In the genomic region with DNA sequence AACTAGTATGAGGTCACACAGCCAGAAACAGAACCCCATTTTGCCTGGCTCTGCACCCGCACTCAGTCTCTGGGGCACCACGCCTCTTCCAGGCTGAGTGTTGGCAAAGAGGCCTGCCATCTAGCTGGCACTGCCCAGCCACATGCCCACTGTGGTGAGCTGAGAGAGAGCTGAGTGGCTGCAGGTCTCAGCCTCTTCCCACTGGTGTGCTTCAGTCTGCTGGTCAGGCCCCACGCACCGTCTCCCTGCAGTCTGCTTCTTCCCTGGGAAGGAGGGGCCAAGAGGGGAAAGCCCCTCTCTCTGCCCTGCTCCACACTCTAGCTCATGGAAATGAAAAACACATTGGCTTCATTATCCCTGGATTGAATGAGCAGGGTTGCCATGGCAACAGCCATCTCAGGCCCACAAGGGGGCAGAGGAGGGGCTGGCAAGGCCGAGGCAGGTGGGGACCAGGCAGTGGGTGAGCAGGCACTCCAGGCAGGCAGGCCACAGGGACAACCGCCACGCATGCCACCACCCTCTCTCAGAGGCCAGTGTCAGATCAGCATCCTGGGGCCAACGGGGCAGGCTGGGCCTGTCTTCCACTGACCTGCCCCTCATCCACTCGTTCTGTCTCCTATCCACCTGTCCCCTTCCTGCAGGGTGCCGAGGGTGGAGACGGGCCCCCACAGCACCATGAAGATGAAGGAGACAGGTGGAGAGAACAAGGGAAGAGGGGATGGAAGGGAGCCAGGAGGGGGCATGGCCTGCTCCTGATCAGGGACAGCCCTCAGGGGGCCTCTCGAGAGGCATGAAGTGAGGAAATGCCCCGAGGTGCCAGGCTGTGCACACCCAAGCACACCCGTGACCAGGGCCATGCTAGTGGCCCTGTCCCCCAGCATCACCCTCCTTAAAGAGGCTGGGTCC, we compare ENCODE assay signal across 9 cellular contexts.
DNase-seq lines count a peak whose midpoint lies in the region; ATAC-seq and TF ChIP-seq lines count a peak whose summit lies in the region.
"Had no signal": no experiment of that assay in that cellular context is flagged by ENCODE, and none has a peak within 500 bp of the region (broad histone marks: within the 10 kb centered on the region; RNA-seq: fewer than 3 reads in every experiment).

No MANE protein-coding gene starts in this region.

- in situ Hi-C loops in Caki2 (cut with HindIII; ENCODE audit: low pct_unique_long_range_greater_than_20kb, low sequenced_read_pairs) (no loop called here), GM13976 (cut with MboI; ENCODE audit: low sequenced_read_pairs, unreplicated experiment) (no loop called here)

- TF ChIP-seq POLR2A in ovary (IDR thresholded peaks at IDR 0.05): no peak

- H3K27me3 ChIP-seq in ovary: no peaks in the 10 kb centered on the region

- TF ChIP-seq EP300 in ovary (IDR thresholded peaks at IDR 0.05): no peak

- no peak for TF ChIP-seq CTCF in ovary (IDR thresholded peaks at IDR 0.05)
- TF ChIP-seq CTCF in GM13976 (IDR thresholded peaks at IDR 0.05; ENCODE audit: borderline replicate concordance, control extremely low read depth, extremely low read depth, insufficient read depth, missing control alignments): no peak

- H3K4me1 ChIP-seq in ovary (ENCODE audit: insufficient read depth): peaks cover 73% of the 10 kb centered on the region

- WGBS in ovary, 3 donors: 74 to 76% (median 75%) methylated on average over 14 of the region's 14 CpGs

- no peak for ATAC-seq in HG03175 (IDR thresholded peaks at IDR 0.05; ENCODE audit: unreplicated experiment)
- ATAC-seq: Panc1 had no signal

- DNase-seq in Caki2 (ENCODE audit: low read depth) (peak; percentile 56), NCI-H1694 treated with DMSO at 0.1 percent for 48 hours (lab: John Stamatoyannopoulos, UW) (peak; percentile 28), ecto neural progenitor cell (ENCODE audit: low spot score) (peak; percentile 76), ovary (peak in 1 of 5 donors; percentile 46), superior temporal gyrus (ENCODE audit: extremely low spot score) (no peak), MV-4-11 (lab: John Stamatoyannopoulos, UW) (no peak), GM13976 (ENCODE audit: low spot score) (no peak)

- H3K4me3 ChIP-seq in ovary: no peak overlapping the region

- H3K36me3 ChIP-seq in ovary: no peaks in the 10 kb centered on the region

- H3K27ac ChIP-seq in ovary: peak overlapping the region; percentile 39 to 88

- intact Hi-C loops in ovary (cut with DNase I): loop anchor here in 1 of 4 donors (5.0 to 10.0 kb wide), 2 partner anchors 102 to 635 kb away; no protein-coding TSS in a partner anchor

- no peaks in the 10 kb centered on the region for H3K9me3 ChIP-seq in ovary

Comparison
In these comparisons a context has a peak if more than half of its experiments do, and no peak if none do; other contexts are left out.
1. DNase-seq: peak in Caki2 (single experiment), NCI-H1694 treated with DMSO at 0.1 percent for 48 hours (single experiment) and ecto neural progenitor cell (single experiment); none in superior temporal gyrus (single experiment), MV-4-11 (single experiment) and GM13976 (single experiment).